Comparison of ENCODE assay signal across 28 cellular contexts in the genomic region with DNA sequence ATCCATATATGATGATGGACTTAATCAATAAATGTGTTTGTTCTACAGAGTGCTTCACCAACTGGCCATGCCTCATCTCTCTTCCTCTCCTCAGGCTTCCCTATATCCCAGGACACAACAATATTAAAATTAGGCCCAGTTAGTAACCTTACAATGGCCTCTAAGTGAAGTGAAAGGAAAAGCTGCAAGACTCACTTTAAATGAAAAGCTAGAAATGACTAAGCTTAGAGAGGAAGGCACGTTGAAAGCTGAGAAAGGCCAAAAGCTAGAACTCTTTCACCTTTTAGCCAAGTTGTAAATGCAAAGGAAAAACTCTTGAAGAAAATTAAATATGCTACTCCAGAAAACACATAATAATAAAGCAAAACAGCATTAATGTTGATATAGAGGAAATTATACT.
A peak's percentile ranks its signal among the peaks of the same experiment; 100 is the strongest.
DNase-seq lines count a peak whose midpoint lies in the region; ATAC-seq, FAIRE-seq and TF ChIP-seq lines count a peak whose summit lies in the region.
"Had no signal": no experiment of that assay in that cellular context is flagged by ENCODE, and none has a peak within 500 bp of the region (broad histone marks: within the 10 kb centered on the region; RNA-seq: fewer than 3 reads in every experiment).

No MANE protein-coding gene starts in this region.

- TF ChIP-seq CTCF in GM12878 (IDR thresholded peaks at IDR 0.05 in 2 of 3, conservative IDR thresholded peaks at IDR 0.05 in 1 of 3; ENCODE audit: control insufficient read depth in 2 of 3, extremely low read depth in 1 of 3, insufficient read depth in 1 of 3, low read depth in 3 of 3, low read length in 3 of 3) = no peak
- no peak for TF ChIP-seq CTCF in lower leg skin (IDR thresholded peaks at IDR 0.05)

- H3K27ac ChIP-seq in GM12878 (ENCODE audit: control insufficient read depth, insufficient read depth) = no peak overlapping the region
- H3K27ac ChIP-seq in naive thymus-derived CD4-positive, alpha-beta T cell (ENCODE audit: low read depth, low read length) = no peak overlapping the region
- H3K27ac ChIP-seq: C4-2B, colonic mucosa, psoas muscle, tibial artery, WERI-Rb-1 had no signal

- CTCF ChIA-PET in GM12878 (lab: Yijun Ruan, JAX) = no interaction called here
- CTCF ChIA-PET in naive thymus-derived CD4-positive, alpha-beta T cell (lab: Charles Lee) = no interaction called here

- no peaks in the 10 kb centered on the region for H3K36me3 Mint-ChIP-seq in naive thymus-derived CD4-positive, alpha-beta T cell
- H3K36me3 Mint-ChIP-seq: activated CD8-positive, alpha-beta memory T cell treated with anti-CD3 and anti-CD28 coated beads, Interleukin-2, amount 10 ng/mL, durations not matched to agents 7 days and 5 days; activated naive CD4-positive, alpha-beta T cell treated with anti-CD3 and anti-CD28 coated beads, Interleukin-2, amount 10 ng/mL, durations not matched to agents 7 days and 5 days; memory B cell had no signal

- RAD21 ChIA-PET in GM12878 (lab: Charles Lee; ENCODE audit: unreplicated experiment) = no interaction called here

- in situ Hi-C loops in GM12878 (cut with MboI) = no loop called here

- ATAC-seq in GM18867 (IDR thresholded peaks at IDR 0.05; ENCODE audit: unreplicated experiment) = peak; percentile 94
- peak; percentile 79 for ATAC-seq in GM21723 (IDR thresholded peaks at IDR 0.05; ENCODE audit: unreplicated experiment)
- peak; percentile 81 for ATAC-seq in HG03045 (IDR thresholded peaks at IDR 0.05; ENCODE audit: unreplicated experiment)
- ATAC-seq in GM12878 = peak; percentile 65
- ATAC-seq in naive thymus-derived CD4-positive, alpha-beta T cell = no peak
- ATAC-seq: activated CD8-positive, alpha-beta memory T cell treated with anti-CD3 and anti-CD28 coated beads, Interleukin-2, amount 10 ng/mL, durations not matched to agents 7 days and 5 days; effector memory CD8-positive, alpha-beta T cell; esophagus mucosa; K562; left colon; psoas muscle had no signal

- WGBS in GM12878 (ENCODE audit: insufficient coverage, insufficient replicate concordance, low lambda C conversion rate, missing lambda C conversion rate) = 5% methylated on average over 1 of the region's 1 CpG
- 48 to 55% methylated on average over 1 of the region's 1 CpG for WGBS in lower leg skin, 2 donors

- no peaks in the 10 kb centered on the region for H3K9me3 ChIP-seq in GM12878 (replicated peaks; ENCODE audit: control insufficient read depth, insufficient read depth, low read length)
- no peaks in the 10 kb centered on the region for H3K9me3 ChIP-seq in naive thymus-derived CD4-positive, alpha-beta T cell (ENCODE audit: control insufficient read depth in 2 of 3, low read length in 3 of 3)
- H3K9me3 ChIP-seq: colonic mucosa, MG63, psoas muscle, tibial artery had no signal

- DNase-seq in GM12878 (ENCODE audit: low read depth, low spot score) (no peak), RKO (ENCODE audit: low spot score) (no peak), lower leg skin (ENCODE audit: low spot score in 2 of 2) (no peak)
- DNase-seq in activated CD4-positive, CD25-positive, alpha-beta regulatory T cell treated with anti-CD3 and anti-CD28 coated beads, Interleukin-2, amount 50 U/mL, for 72 hours = no peak
- no peak for DNase-seq in naive thymus-derived CD4-positive, alpha-beta T cell
- DNase-seq: activated CD4-positive, alpha-beta T cell treated with anti-CD3 and anti-CD28 coated beads, Interleukin-2, amount 50 U/mL, for 1 hour; activated CD8-positive, alpha-beta memory T cell treated with anti-CD3 and anti-CD28 coated beads, Interleukin-2, amount 10 ng/mL, durations not matched to agents 7 days and 5 days; activated naive CD4-positive, alpha-beta T cell treated with anti-CD3 and anti-CD28 coated beads, Interleukin-2, amount 10 ng/mL, durations not matched to agents 7 days and 5 days; Calu3; colonic mucosa; effector memory CD8-positive, alpha-beta T cell; foreskin melanocyte; left colon; MG63; NCI-H1436 treated with DMSO at 0.1 percent for 48 hours; NCI-H524; psoas muscle; stimulated activated CD4-positive, alpha-beta T cell treated with anti-CD3 and anti-CD28 coated beads, Interleukin-15, amount 100 ng/mL, for 24 hours; tibial artery; WERI-Rb-1 had no signal

- H3K4me3 ChIP-seq in GM12878 (no peak overlapping the region), lower leg skin (ENCODE audit: low read depth, poor library complexity, severe bottlenecking) (no peak overlapping the region)
- H3K4me3 ChIP-seq in naive thymus-derived CD4-positive, alpha-beta T cell (ENCODE audit: low read length) = no peak overlapping the region
- H3K4me3 ChIP-seq: colonic mucosa, K562, MG63, psoas muscle, tibial artery had no signal

- no peak for TF ChIP-seq POLR2A in GM12878 (IDR thresholded peaks at IDR 0.05; ENCODE audit: low read depth, low read length)
- TF ChIP-seq POLR2A in lower leg skin (IDR thresholded peaks at IDR 0.05) = no peak

- BruUV-seq in GM12878 (replicated peaks; lab: Mats Ljungman, UMichigan) = no TSS peak

- no peaks in the 10 kb centered on the region for H3K79me2 ChIP-seq in GM12878 (ENCODE audit: control insufficient read depth, insufficient read depth, low read length)

- H3K27ac Mint-ChIP-seq in naive thymus-derived CD4-positive, alpha-beta T cell = no peak overlapping the region
- H3K27ac Mint-ChIP-seq: activated CD8-positive, alpha-beta memory T cell treated with anti-CD3 and anti-CD28 coated beads, Interleukin-2, amount 10 ng/mL, durations not matched to agents 7 days and 5 days; activated naive CD4-positive, alpha-beta T cell treated with anti-CD3 and anti-CD28 coated beads, Interleukin-2, amount 10 ng/mL, durations not matched to agents 7 days and 5 days; effector memory CD8-positive, alpha-beta T cell; memory B cell; stimulated activated naive CD8-positive, alpha-beta T cell treated with anti-CD3 and anti-CD28 coated beads, Interleukin-15, Interleukin-2, amounts not matched to agents 100 ng/mL and 50 ng/mL, for 24 hours had no signal

- FAIRE-seq in GM12878 (lab: Jason Lieb, UNC) = no peak
- FAIRE-seq: K562 had no signal

- no peaks in the 10 kb centered on the region for H4K20me1 ChIP-seq in GM12878 (ENCODE audit: control insufficient read depth, insufficient read depth)

- H3K4me1 Mint-ChIP-seq in naive thymus-derived CD4-positive, alpha-beta T cell = no peaks in the 10 kb centered on the region
- H3K4me1 Mint-ChIP-seq: activated CD8-positive, alpha-beta memory T cell treated with anti-CD3 and anti-CD28 coated beads, Interleukin-2, amount 10 ng/mL, durations not matched to agents 7 days and 5 days; activated naive CD4-positive, alpha-beta T cell treated with anti-CD3 and anti-CD28 coated beads, Interleukin-2, amount 10 ng/mL, durations not matched to agents 7 days and 5 days; memory B cell had no signal

- H2AFZ ChIP-seq in GM12878 (ENCODE audit: control insufficient read depth, low read depth, low read length) = no peak overlapping the region

- H3K9ac ChIP-seq in GM12878 (ENCODE audit: control insufficient read depth, insufficient read depth, low read length) = no peak overlapping the region

- SMC1A ChIA-PET in GM12878 (lab: Charles Lee; ENCODE audit: uncharacterized antibody, unreplicated experiment) = interaction anchor here (0.5 kb wide), 1 partner anchor 316 kb away, joined by 3 read pairs; no protein-coding TSS in a partner anchor

- no peaks in the 10 kb centered on the region for H3K36me3 ChIP-seq in GM12878 (ENCODE audit: control insufficient read depth in 2 of 2, insufficient read depth in 2 of 2, low read length in 1 of 2)
- no peaks in the 10 kb centered on the region for H3K36me3 ChIP-seq in naive thymus-derived CD4-positive, alpha-beta T cell (ENCODE audit: control insufficient read depth in 2 of 3, insufficient read depth in 3 of 3, low read length in 3 of 3)
- H3K36me3 ChIP-seq: colonic mucosa, MG63, tibial artery, WERI-Rb-1 had no signal

- peaks cover 0 to 3% (median 0%) of the 10 kb centered on the region in 5 donors for H3K27me3 Mint-ChIP-seq in naive thymus-derived CD4-positive, alpha-beta T cell
- H3K27me3 Mint-ChIP-seq: activated CD8-positive, alpha-beta memory T cell treated with anti-CD3 and anti-CD28 coated beads, Interleukin-2, amount 10 ng/mL, durations not matched to agents 7 days and 5 days; activated naive CD4-positive, alpha-beta T cell treated with anti-CD3 and anti-CD28 coated beads, Interleukin-2, amount 10 ng/mL, durations not matched to agents 7 days and 5 days; effector memory CD8-positive, alpha-beta T cell; memory B cell; stimulated activated naive CD8-positive, alpha-beta T cell treated with anti-CD3 and anti-CD28 coated beads, Interleukin-15, Interleukin-2, amounts not matched to agents 100 ng/mL and 50 ng/mL, for 24 hours had no signal

- no peak for TF ChIP-seq EP300 in GM12878 (IDR thresholded peaks at IDR 0.05; ENCODE audit: borderline replicate concordance in 1 of 2, control insufficient read depth in 1 of 2, low read depth in 2 of 2, low read length in 2 of 2)

- POLR2A ChIA-PET in GM12878 (lab: Charles Lee) = interaction anchor here (0.5 kb wide), 1 partner anchor 520 kb away, joined by 3 read pairs; no protein-coding TSS in a partner anchor
- POLR2A ChIA-PET in naive thymus-derived CD4-positive, alpha-beta T cell (lab: Charles Lee) = no interaction called here

- no peaks in the 10 kb centered on the region for H3K27me3 ChIP-seq in GM12878 (replicated peaks in 1 of 2; ENCODE audit: control insufficient read depth in 2 of 2, insufficient read depth in 2 of 2, low read length in 1 of 2)
- no peaks in the 10 kb centered on the region for H3K27me3 ChIP-seq in naive thymus-derived CD4-positive, alpha-beta T cell (ENCODE audit: control insufficient read depth in 2 of 2, insufficient read depth in 2 of 2, low read length in 2 of 2)
- H3K27me3 ChIP-seq: colonic mucosa, MG63, tibial artery had no signal

- no peak for TF ChIP-seq RAD21 in GM12878 (IDR thresholded peaks at IDR 0.05; ENCODE audit: insufficient read depth, low read depth, low read length)

- intact Hi-C loops in GM12878 (cut with micrococcal nuclease; ENCODE audit: unreplicated experiment) (no loop called here), lower leg skin (cut with DNase I; ENCODE audit: low total_unique reads) (no loop called here)
- intact Hi-C loops in naive thymus-derived CD4-positive, alpha-beta T cell (cut with micrococcal nuclease) = no loop called here

- peaks cover 0 to 10% (median 2%) of the 10 kb centered on the region in 11 donors for H3K9me3 Mint-ChIP-seq in naive thymus-derived CD4-positive, alpha-beta T cell
- H3K9me3 Mint-ChIP-seq: activated naive CD4-positive, alpha-beta T cell treated with anti-CD3 and anti-CD28 coated beads, Interleukin-2, amount 10 ng/mL, durations not matched to agents 7 days and 5 days had no signal

- no peak overlapping the region for H3K4me2 ChIP-seq in GM12878 (ENCODE audit: control insufficient read depth, insufficient read depth)

- H3K4me3 Mint-ChIP-seq in naive thymus-derived CD4-positive, alpha-beta T cell = no peak overlapping the region
- H3K4me3 Mint-ChIP-seq: activated CD8-positive, alpha-beta memory T cell treated with anti-CD3 and anti-CD28 coated beads, Interleukin-2, amount 10 ng/mL, durations not matched to agents 7 days and 5 days; activated naive CD4-positive, alpha-beta T cell treated with anti-CD3 and anti-CD28 coated beads, Interleukin-2, amount 10 ng/mL, durations not matched to agents 7 days and 5 days; effector memory CD8-positive, alpha-beta T cell; memory B cell; stimulated activated naive CD8-positive, alpha-beta T cell treated with anti-CD3 and anti-CD28 coated beads, Interleukin-15, Interleukin-2, amounts not matched to agents 100 ng/mL and 50 ng/mL, for 24 hours had no signal

- H3K4me1 ChIP-seq in GM12878 (ENCODE audit: control insufficient read depth, insufficient read depth, low read length) = no peaks in the 10 kb centered on the region
- no peaks in the 10 kb centered on the region for H3K4me1 ChIP-seq in naive thymus-derived CD4-positive, alpha-beta T cell (ENCODE audit: control insufficient read depth in 2 of 2, insufficient read depth in 2 of 2, low read length in 2 of 2)
- H3K4me1 ChIP-seq: colonic mucosa, psoas muscle had no signal
